Comparison of ENCODE assay signal across 25 cellular contexts in the genomic region with DNA sequence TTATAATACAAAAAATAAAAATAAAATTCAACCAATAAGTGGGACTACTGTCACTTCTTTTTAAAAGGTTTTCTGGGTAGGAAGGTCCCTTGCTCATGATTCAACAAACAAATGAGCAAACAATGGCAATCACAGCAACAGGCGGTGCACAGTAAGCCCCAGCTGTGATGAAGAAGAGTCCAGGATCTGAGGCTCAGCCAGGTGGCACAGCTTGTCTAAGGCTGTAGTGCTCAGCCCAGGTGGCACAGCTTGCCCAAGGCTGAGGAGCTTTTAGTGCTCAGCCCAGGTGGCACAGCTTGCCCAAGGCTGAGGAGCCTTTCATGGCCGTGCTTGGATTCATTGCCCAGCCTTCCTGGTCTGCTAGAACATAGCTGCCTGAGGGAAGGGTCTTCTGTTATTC.
DNase-seq lines count a peak whose midpoint lies in the region; ATAC-seq, FAIRE-seq and TF ChIP-seq lines count a peak whose summit lies in the region.
"Had no signal": no experiment of that assay in that cellular context is flagged by ENCODE, and none has a peak within 500 bp of the region (broad histone marks: within the 10 kb centered on the region; RNA-seq: fewer than 3 reads in every experiment).

No MANE protein-coding gene starts in this region.

- H3K4me1 ChIP-seq in spleen = no peaks in the 10 kb centered on the region
- H3K4me1 ChIP-seq: parathyroid adenoma, upper lobe of left lung had no signal

- H3K27me3 Mint-ChIP-seq in activated T-cell treated with anti-CD3 and anti-CD28 coated beads, Interleukin-2, amount 50 U/mL, for 24 hours = no peaks in the 10 kb centered on the region
- no peaks in the 10 kb centered on the region for H3K27me3 Mint-ChIP-seq in activated B cell treated with CpG ODN at 0.5 μM for 24 hours
- H3K27me3 Mint-ChIP-seq: CD4-positive, CD25-positive, alpha-beta regulatory T cell had no signal

- FAIRE-seq in D721Med (lab: Jason Lieb, UNC) = no peak
- FAIRE-seq: GM18507, HepG2, islet of Langerhans had no signal

- intact Hi-C loops in activated B cell treated with CpG ODN at 0.5 μM for 24 hours (cut with micrococcal nuclease) = no loop called here
- intact Hi-C loops in spleen (cut with DNase I; ENCODE audit: low total_unique reads) = no loop called here

- 80 to 96% (median 88%) methylated on average over 2 of the region's 2 CpGs for WGBS in spleen, 5 donors

- peaks cover 14% of the 10 kb centered on the region for H3K36me3 Mint-ChIP-seq in activated T-cell treated with anti-CD3 and anti-CD28 coated beads, Interleukin-2, amount 50 U/mL, for 24 hours (ENCODE audit: low read depth)
- peaks cover 4% of the 10 kb centered on the region for H3K36me3 Mint-ChIP-seq in activated B cell treated with CpG ODN at 0.5 μM for 24 hours (ENCODE audit: low read depth)
- H3K36me3 Mint-ChIP-seq: activated naive CD4-positive, alpha-beta T cell treated with anti-CD3 and anti-CD28 coated beads, Interleukin-2, amount 10 ng/mL, durations not matched to agents 7 days and 5 days had no signal

- CTCF ChIA-PET in activated B cell treated with CpG ODN at 0.5 μM for 24 hours (lab: Charles Lee) = no interaction called here

- POLR2A ChIA-PET in activated B cell treated with CpG ODN at 0.5 μM for 24 hours (lab: Charles Lee) = no interaction called here

- no peak overlapping the region for H3K4me3 ChIP-seq in spleen
- H3K4me3 ChIP-seq: lung, upper lobe of left lung had no signal

- H3K27me3 ChIP-seq in spleen (replicated peaks in 1 of 7) = no peaks in the 10 kb centered on the region
- H3K27me3 ChIP-seq: upper lobe of left lung had no signal

- peaks cover 2% of the 10 kb centered on the region for H3K9me3 Mint-ChIP-seq in activated T-cell treated with anti-CD3 and anti-CD28 coated beads, Interleukin-2, amount 50 U/mL, for 24 hours
- peaks cover 7% of the 10 kb centered on the region for H3K9me3 Mint-ChIP-seq in activated B cell treated with CpG ODN at 0.5 μM for 24 hours
- H3K9me3 Mint-ChIP-seq: neural crest cell had no signal

- peaks cover 9% of the 10 kb centered on the region for H3K4me1 Mint-ChIP-seq in activated T-cell treated with anti-CD3 and anti-CD28 coated beads, Interleukin-2, amount 50 U/mL, for 24 hours (ENCODE audit: low read depth)
- H3K4me1 Mint-ChIP-seq in activated B cell treated with CpG ODN at 0.5 μM for 24 hours = no peaks in the 10 kb centered on the region
- H3K4me1 Mint-ChIP-seq: neural crest cell had no signal

- DNase-seq in activated T-cell treated with anti-CD3 and anti-CD28 coated beads, Interleukin-2, amount 50 U/mL, for 24 hours = peak; percentile 19
- DNase-seq in activated T-cell treated with anti-CD3 and anti-CD28 coated beads, Interleukin-2, amount 50 U/mL, for 48 hours = no peak
- DNase-seq in NCI-H524 (lab: John Stamatoyannopoulos, UW) (peak; percentile 46 to 68), activated B cell treated with CpG ODN at 0.5 μM for 24 hours (peak; percentile 7), spleen (peak; percentile 29), kidney tubule cell (ENCODE audit: low spot score) (no peak), GOT3 (lab: John Stamatoyannopoulos, UW) (no peak), D721Med (ENCODE audit: insufficient read length, low spot score) (no peak)
- DNase-seq: activated naive CD4-positive, alpha-beta T cell treated with anti-CD3 and anti-CD28 coated beads, Interleukin-2, amount 10 ng/mL, durations not matched to agents 7 days and 5 days; CD4-positive, CD25-positive, alpha-beta regulatory T cell; dermis blood vessel endothelial cell; GF-D8; Kasumi-1; MV-4-11; NCI-H2029; NCI-H345 had no signal

- H3K9me3 ChIP-seq in spleen = peaks cover 0 to 27% (median 22%) of the 10 kb centered on the region in 8 donors
- H3K9me3 ChIP-seq: upper lobe of left lung had no signal

- TF ChIP-seq POLR2A in spleen (IDR thresholded peaks at IDR 0.05) = no peak

- ATAC-seq in activated B cell treated with CpG ODN at 0.5 μM for 24 hours (ENCODE audit: low read depth) = no peak
- ATAC-seq: HepG2, Panc1 had no signal

- H3K27ac Mint-ChIP-seq in activated T-cell treated with anti-CD3 and anti-CD28 coated beads, Interleukin-2, amount 50 U/mL, for 24 hours = no peak overlapping the region
- no peak overlapping the region for H3K27ac Mint-ChIP-seq in activated B cell treated with CpG ODN at 0.5 μM for 24 hours
- H3K27ac Mint-ChIP-seq: activated naive CD4-positive, alpha-beta T cell treated with anti-CD3 and anti-CD28 coated beads, Interleukin-2, amount 10 ng/mL, durations not matched to agents 7 days and 5 days; CD4-positive, CD25-positive, alpha-beta regulatory T cell had no signal

- H3K4me3 Mint-ChIP-seq in activated T-cell treated with anti-CD3 and anti-CD28 coated beads, Interleukin-2, amount 50 U/mL, for 24 hours = no peak overlapping the region
- no peak overlapping the region for H3K4me3 Mint-ChIP-seq in activated B cell treated with CpG ODN at 0.5 μM for 24 hours
- H3K4me3 Mint-ChIP-seq: activated naive CD4-positive, alpha-beta T cell treated with anti-CD3 and anti-CD28 coated beads, Interleukin-2, amount 10 ng/mL, durations not matched to agents 7 days and 5 days; CD4-positive, CD25-positive, alpha-beta regulatory T cell; neural crest cell had no signal

- H3K36me3 ChIP-seq in spleen = peaks cover 0 to 28% (median 2%) of the 10 kb centered on the region in 6 donors

- TF ChIP-seq CTCF in activated B cell treated with CpG ODN at 0.5 μM for 24 hours (IDR thresholded peaks at IDR 0.05) = no peak
- no peak for TF ChIP-seq CTCF in spleen (IDR thresholded peaks at IDR 0.05 in 8 of 11, conservative IDR thresholded peaks at IDR 0.05 in 3 of 11)
- TF ChIP-seq CTCF in D721Med (IDR thresholded peaks at IDR 0.05; ENCODE audit: insufficient read depth, missing control alignments) = no peak

- no peak overlapping the region for H3K27ac ChIP-seq in spleen
- H3K27ac ChIP-seq: HL-60, parathyroid adenoma, upper lobe of left lung had no signal

Comparison
In these comparisons a context has a peak if more than half of its experiments do, and no peak if none do; other contexts are left out.
1. DNase-seq: peak in activated T-cell treated with anti-CD3 and anti-CD28 coated beads, Interleukin-2, amount 50 U/mL, for 24 hours (single experiment), NCI-H524 (2 of 2), activated B cell treated with CpG ODN at 0.5 μM for 24 hours (single experiment) and spleen (single experiment); none in activated T-cell treated with anti-CD3 and anti-CD28 coated beads, Interleukin-2, amount 50 U/mL, for 48 hours (0 of 2), kidney tubule cell (single experiment), GOT3 (single experiment) and D721Med (single experiment).